In genomic region chr6:68126089-68126749, GRCh38 we compare ENCODE assay signal across 14 cellular contexts.
DNase-seq lines count a peak whose midpoint lies in the region; ATAC-seq and TF ChIP-seq lines count a peak whose summit lies in the region.
"Had no signal": no experiment of that assay in that cellular context is flagged by ENCODE, and none has a peak within 500 bp of the region (broad histone marks: within the 10 kb centered on the region; RNA-seq: fewer than 3 reads in every experiment).

No MANE protein-coding gene starts in this region.

- TF ChIP-seq POLR2A in suprapubic skin (IDR thresholded peaks at IDR 0.05), result no peak

- no peak overlapping the region for H2AFZ ChIP-seq in osteoblast (ENCODE audit: low read length)
- H2AFZ ChIP-seq: PC-9 had no signal

- no peaks in the 10 kb centered on the region for H4K20me1 ChIP-seq in osteoblast (ENCODE audit: insufficient read depth, low read length)

- no peak overlapping the region for H3K4me2 ChIP-seq in osteoblast (ENCODE audit: insufficient read depth, low read length)
- H3K4me2 ChIP-seq: PC-9 had no signal

- no peaks in the 10 kb centered on the region for H3K27me3 Mint-ChIP-seq in activated naive CD4-positive, alpha-beta T cell treated with anti-CD3 and anti-CD28 coated beads, Interleukin-2, amount 10 ng/mL, durations not matched to agents 7 days and 5 days
- H3K27me3 Mint-ChIP-seq in activated CD8-positive, alpha-beta memory T cell treated with anti-CD3 and anti-CD28 coated beads, Interleukin-2, amount 10 ng/mL, durations not matched to agents 7 days and 5 days, result no peaks in the 10 kb centered on the region

- peaks cover 20 to 23% of the 10 kb centered on the region in 2 donors for H3K9me3 Mint-ChIP-seq in activated naive CD4-positive, alpha-beta T cell treated with anti-CD3 and anti-CD28 coated beads, Interleukin-2, amount 50 U/mL, for 72 hours
- peaks cover 13% of the 10 kb centered on the region for H3K9me3 Mint-ChIP-seq in activated naive CD4-positive, alpha-beta T cell treated with anti-CD3 and anti-CD28 coated beads, Interleukin-2, amount 10 ng/mL, durations not matched to agents 7 days and 5 days
- peaks cover 9% of the 10 kb centered on the region for H3K9me3 Mint-ChIP-seq in activated CD8-positive, alpha-beta memory T cell treated with anti-CD3 and anti-CD28 coated beads, Interleukin-2, amount 10 ng/mL, durations not matched to agents 7 days and 5 days (ENCODE audit: low read depth)

- H3K4me1 ChIP-seq in suprapubic skin (no peaks in the 10 kb centered on the region), osteoblast (ENCODE audit: insufficient read depth, low read length) (no peaks in the 10 kb centered on the region)
- H3K4me1 ChIP-seq: gastrocnemius medialis, transverse colon had no signal

- peak; percentile 34 to 47 for ATAC-seq in activated naive CD4-positive, alpha-beta T cell treated with anti-CD3 and anti-CD28 coated beads, Interleukin-2, amount 50 U/mL, for 72 hours
- ATAC-seq in HG02840 (IDR thresholded peaks at IDR 0.05; ENCODE audit: low FRiP score, unreplicated experiment) (peak; percentile 94), HG03571 (IDR thresholded peaks at IDR 0.05; ENCODE audit: unreplicated experiment) (peak; percentile 95)
- ATAC-seq in activated CD8-positive, alpha-beta memory T cell treated with anti-CD3 and anti-CD28 coated beads, Interleukin-2, amount 10 ng/mL, durations not matched to agents 7 days and 5 days, result no peak
- ATAC-seq: gastrocnemius medialis, HCT116 had no signal

- no peak overlapping the region for H3K27ac Mint-ChIP-seq in activated naive CD4-positive, alpha-beta T cell treated with anti-CD3 and anti-CD28 coated beads, Interleukin-2, amount 50 U/mL, for 72 hours
- no peak overlapping the region for H3K27ac Mint-ChIP-seq in activated naive CD4-positive, alpha-beta T cell treated with anti-CD3 and anti-CD28 coated beads, Interleukin-2, amount 10 ng/mL, durations not matched to agents 7 days and 5 days
- H3K27ac Mint-ChIP-seq in activated CD8-positive, alpha-beta memory T cell treated with anti-CD3 and anti-CD28 coated beads, Interleukin-2, amount 10 ng/mL, durations not matched to agents 7 days and 5 days, result no peak overlapping the region

- no peak overlapping the region for H3K4me3 Mint-ChIP-seq in activated naive CD4-positive, alpha-beta T cell treated with anti-CD3 and anti-CD28 coated beads, Interleukin-2, amount 10 ng/mL, durations not matched to agents 7 days and 5 days
- H3K4me3 Mint-ChIP-seq in activated CD8-positive, alpha-beta memory T cell treated with anti-CD3 and anti-CD28 coated beads, Interleukin-2, amount 10 ng/mL, durations not matched to agents 7 days and 5 days, result no peak overlapping the region

- peaks cover 0 to 10% of the 10 kb centered on the region in 2 donors for H3K36me3 Mint-ChIP-seq in activated naive CD4-positive, alpha-beta T cell treated with anti-CD3 and anti-CD28 coated beads, Interleukin-2, amount 50 U/mL, for 72 hours
- H3K36me3 Mint-ChIP-seq in activated naive CD4-positive, alpha-beta T cell treated with anti-CD3 and anti-CD28 coated beads, Interleukin-2, amount 10 ng/mL, durations not matched to agents 7 days and 5 days, result no peaks in the 10 kb centered on the region
- no peaks in the 10 kb centered on the region for H3K36me3 Mint-ChIP-seq in activated CD8-positive, alpha-beta memory T cell treated with anti-CD3 and anti-CD28 coated beads, Interleukin-2, amount 10 ng/mL, durations not matched to agents 7 days and 5 days

- no peaks in the 10 kb centered on the region for H3K4me1 Mint-ChIP-seq in activated naive CD4-positive, alpha-beta T cell treated with anti-CD3 and anti-CD28 coated beads, Interleukin-2, amount 10 ng/mL, durations not matched to agents 7 days and 5 days
- no peaks in the 10 kb centered on the region for H3K4me1 Mint-ChIP-seq in activated CD8-positive, alpha-beta memory T cell treated with anti-CD3 and anti-CD28 coated beads, Interleukin-2, amount 10 ng/mL, durations not matched to agents 7 days and 5 days

- H3K36me3 ChIP-seq in suprapubic skin (no peaks in the 10 kb centered on the region), osteoblast (ENCODE audit: insufficient read depth, low read length) (no peaks in the 10 kb centered on the region)
- H3K36me3 ChIP-seq: gastrocnemius medialis, transverse colon, WERI-Rb-1 had no signal

- no peaks in the 10 kb centered on the region for H3K79me2 ChIP-seq in osteoblast (ENCODE audit: insufficient read depth, low read length)

- H3K4me3 ChIP-seq in suprapubic skin, result no peak overlapping the region
- H3K4me3 ChIP-seq in osteoblast (ENCODE audit: insufficient read depth, low read length), result no peak overlapping the region
- H3K4me3 ChIP-seq: coronary artery, gastrocnemius medialis, PC-9, transverse colon had no signal

- TF ChIP-seq EP300 in suprapubic skin (IDR thresholded peaks at IDR 0.05), result no peak

- 92% methylated on average over 2 of the region's 2 CpGs for WGBS in suprapubic skin

- H3K27me3 ChIP-seq in suprapubic skin (no peaks in the 10 kb centered on the region), osteoblast (ENCODE audit: insufficient read depth, low read length) (no peaks in the 10 kb centered on the region)
- H3K27me3 ChIP-seq: gastrocnemius medialis, transverse colon had no signal

- no peak for DNase-seq in activated naive CD4-positive, alpha-beta T cell treated with anti-CD3 and anti-CD28 coated beads, Interleukin-2, amount 50 U/mL, for 72 hours (ENCODE audit: low spot score in 2 of 2)
- no peak for DNase-seq in activated naive CD4-positive, alpha-beta T cell treated with anti-CD3 and anti-CD28 coated beads, Interleukin-2, amount 10 ng/mL, durations not matched to agents 7 days and 5 days
- DNase-seq in NCI-H82 treated with DMSO at 0.1 percent for 48 hours (lab: John Stamatoyannopoulos, UW; ENCODE audit: unreplicated experiment) (no peak), suprapubic skin (ENCODE audit: low spot score in 2 of 2) (no peak), osteoblast (ENCODE audit: insufficient read length, low spot score, missing footprints) (no peak)
- no peak for DNase-seq in activated CD8-positive, alpha-beta memory T cell treated with anti-CD3 and anti-CD28 coated beads, Interleukin-2, amount 10 ng/mL, durations not matched to agents 7 days and 5 days
- DNase-seq: gastrocnemius medialis, PC-9, transverse colon, WERI-Rb-1 had no signal

- peaks cover 10% of the 10 kb centered on the region for H3K9me3 ChIP-seq in suprapubic skin
- peaks cover 6% of the 10 kb centered on the region for H3K9me3 ChIP-seq in osteoblast (ENCODE audit: low read depth, low read length)
- H3K9me3 ChIP-seq: gastrocnemius medialis, transverse colon had no signal

- TF ChIP-seq CTCF in suprapubic skin (IDR thresholded peaks at IDR 0.05) (no peak), osteoblast (IDR thresholded peaks at IDR 0.05; ENCODE audit: extremely low read depth, low read depth, low read length) (no peak)

- CTCF ChIA-PET in activated naive CD4-positive, alpha-beta T cell treated with anti-CD3 and anti-CD28 coated beads, Interleukin-2, amount 10 ng/mL, durations not matched to agents 7 days and 5 days (lab: Charles Lee), result interaction anchor here (0.6 kb wide), 1 partner anchor 27 kb away, joined by 4 read pairs; no protein-coding TSS in a partner anchor
- CTCF ChIA-PET in activated CD8-positive, alpha-beta memory T cell treated with anti-CD3 and anti-CD28 coated beads, Interleukin-2, amount 10 ng/mL, durations not matched to agents 7 days and 5 days (lab: Charles Lee), result no interaction called here

- H3K27ac ChIP-seq in suprapubic skin (no peak overlapping the region), osteoblast (ENCODE audit: low read depth, low read length) (no peak overlapping the region)
- H3K27ac ChIP-seq: coronary artery, gastrocnemius medialis, PC-9, transverse colon, WERI-Rb-1 had no signal
